ENCODE assay signal across 8 cellular contexts in the genomic region with DNA sequence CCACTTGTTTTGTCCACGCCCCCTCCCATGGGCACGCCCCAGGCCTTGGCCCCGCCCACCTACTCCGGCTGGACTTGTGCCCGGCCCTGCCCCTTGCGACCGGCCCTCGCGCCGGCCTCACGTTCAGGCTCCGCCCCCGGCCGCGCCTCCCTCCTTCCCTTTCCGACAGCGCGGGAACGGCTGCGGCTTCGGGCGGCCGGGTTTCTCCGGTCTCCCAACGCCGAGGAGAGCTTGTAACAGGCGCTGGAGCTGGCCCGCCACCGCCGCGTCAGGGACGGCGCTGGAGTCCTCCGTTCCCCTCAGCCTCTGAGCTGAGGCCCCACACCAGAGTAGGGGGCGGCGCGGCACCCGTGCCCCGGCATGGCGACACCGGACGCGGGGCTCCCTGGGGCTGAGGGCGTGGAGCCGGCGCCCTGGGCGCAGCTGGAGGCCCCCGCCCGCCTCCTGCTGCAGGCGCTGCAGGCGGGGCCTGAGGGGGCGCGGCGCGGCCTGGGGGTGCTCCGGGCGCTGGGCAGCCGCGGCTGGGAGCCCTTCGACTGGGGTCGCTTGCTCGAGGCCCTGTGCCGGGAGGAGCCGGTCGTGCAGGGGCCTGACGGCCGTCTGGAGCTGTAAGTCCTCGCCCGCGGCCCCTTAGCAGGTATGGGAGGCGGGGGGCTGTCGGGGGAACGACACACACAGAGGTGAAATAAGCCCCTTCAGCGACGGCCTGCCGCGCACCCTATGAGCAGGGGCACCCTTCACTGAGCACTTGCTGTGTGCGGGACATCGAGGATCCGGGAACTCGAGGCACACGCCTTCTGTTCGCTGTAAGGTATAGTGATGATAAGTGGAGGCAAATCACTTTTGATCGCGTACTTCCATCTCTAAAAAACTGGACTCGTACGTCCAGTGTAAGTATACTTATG. TPM values are rescaled to one million over a fixed set of nuclear protein-coding genes. Genes with fewer than 3 reads are reported as not detected.
DNase-seq lines count a peak whose midpoint lies in the region; ATAC-seq and TF ChIP-seq lines count a peak whose summit lies in the region.

A gene with protein sequence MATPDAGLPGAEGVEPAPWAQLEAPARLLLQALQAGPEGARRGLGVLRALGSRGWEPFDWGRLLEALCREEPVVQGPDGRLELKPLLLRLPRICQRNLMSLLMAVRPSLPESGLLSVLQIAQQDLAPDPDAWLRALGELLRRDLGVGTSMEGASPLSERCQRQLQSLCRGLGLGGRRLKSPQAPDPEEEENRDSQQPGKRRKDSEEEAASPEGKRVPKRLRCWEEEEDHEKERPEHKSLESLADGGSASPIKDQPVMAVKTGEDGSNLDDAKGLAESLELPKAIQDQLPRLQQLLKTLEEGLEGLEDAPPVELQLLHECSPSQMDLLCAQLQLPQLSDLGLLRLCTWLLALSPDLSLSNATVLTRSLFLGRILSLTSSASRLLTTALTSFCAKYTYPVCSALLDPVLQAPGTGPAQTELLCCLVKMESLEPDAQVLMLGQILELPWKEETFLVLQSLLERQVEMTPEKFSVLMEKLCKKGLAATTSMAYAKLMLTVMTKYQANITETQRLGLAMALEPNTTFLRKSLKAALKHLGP (plus strand): TSS at position 153 of the 905 bp plus-strand sequence. CDS start 208 bp downstream, at position 361.

- H3K4me3 Mint-ChIP-seq in stimulated activated naive CD8-positive, alpha-beta T cell treated with anti-CD3 and anti-CD28 coated beads, Interleukin-15, Interleukin-2, amounts not matched to agents 100 ng/mL and 50 ng/mL, for 24 hours, result peak within 1 kb of the TSS; percentile 80

- no peak for TF ChIP-seq EP300 in neural cell (conservative IDR thresholded peaks at IDR 0.05; ENCODE audit: poor library complexity, severe bottlenecking)

- no peaks in the 10 kb centered on the region for H3K27me3 Mint-ChIP-seq in stimulated activated naive CD8-positive, alpha-beta T cell treated with anti-CD3 and anti-CD28 coated beads, Interleukin-15, Interleukin-2, amounts not matched to agents 100 ng/mL and 50 ng/mL, for 24 hours

- no peak for TF ChIP-seq CTCF in RWPE2 (IDR thresholded peaks at IDR 0.05; ENCODE audit: poor library complexity, severe bottlenecking)
- TF ChIP-seq CTCF in fibroblast of the aortic adventitia (IDR thresholded peaks at IDR 0.05; ENCODE audit: insufficient read depth, low read length), result no peak
- TF ChIP-seq CTCF in neural cell (IDR thresholded peaks at IDR 0.05; ENCODE audit: poor library complexity, severe bottlenecking), result peak; percentile 12

- H3K9me3 ChIP-seq in RWPE2 (ENCODE audit: severe bottlenecking) (no peaks in the 10 kb centered on the region), neural cell (ENCODE audit: low read length) (no peaks in the 10 kb centered on the region)

- no peaks in the 10 kb centered on the region for H3K79me2 ChIP-seq in neural cell (replicated peaks; ENCODE audit: insufficient read depth, low read length)

- H3K36me3 ChIP-seq in H7 (replicated peaks; ENCODE audit: control insufficient read depth, insufficient read depth, low read length) (no peaks in the 10 kb centered on the region; the same call in 1 of the 2 replicates), RWPE2 (ENCODE audit: low read depth) (peaks cover 32% of the 10 kb centered on the region), neural cell (ENCODE audit: insufficient read depth, low read length) (no peaks in the 10 kb centered on the region)

- TF ChIP-seq RAD21 in neural cell (conservative IDR thresholded peaks at IDR 0.05), result no peak

- peak within 1 kb of the TSS; percentile 27 for H2AFZ ChIP-seq in neural cell (ENCODE audit: low read depth, low read length)

- H3K4me1 ChIP-seq in RWPE2 (ENCODE audit: insufficient read depth, poor library complexity, severe bottlenecking), result peaks cover 13% of the 10 kb centered on the region

- ATAC-seq in RWPE2 (ENCODE audit: low read depth), result peak; percentile 69

- no peaks in the 10 kb centered on the region for H3F3A ChIP-seq in neural cell (ENCODE audit: insufficient read depth, low read length, poor library complexity, severe bottlenecking)

- no peaks in the 10 kb centered on the region for H3K9me2 ChIP-seq in neural cell (ENCODE audit: insufficient read depth, low read length)

- in situ Hi-C loops in G401 (cut with HindIII; ENCODE audit: low sequenced_read_pairs), result no loop called here

- H3K27ac ChIP-seq in RWPE2 (ENCODE audit: poor library complexity, severe bottlenecking) (peak within 1 kb of the TSS; percentile 47), neural cell (ENCODE audit: low read length) (no peak within 1 kb of the TSS)

- H4K20me1 ChIP-seq in neural cell (ENCODE audit: insufficient read depth), result no peaks in the 10 kb centered on the region

- H3K36me3 Mint-ChIP-seq in stimulated activated naive CD8-positive, alpha-beta T cell treated with anti-CD3 and anti-CD28 coated beads, Interleukin-15, Interleukin-2, amounts not matched to agents 100 ng/mL and 50 ng/mL, for 24 hours (ENCODE audit: low read depth), result peaks cover 24% of the 10 kb centered on the region

- H3K4me2 ChIP-seq in neural cell (ENCODE audit: low read length), result peak within 1 kb of the TSS; percentile 28

- H3K9ac ChIP-seq in neural cell (ENCODE audit: low read length), result peak within 1 kb of the TSS; percentile 61

- peak; percentile 84 for DNase-seq in G401 (ENCODE audit: low spot score)
- DNase-seq in H7, result peak; percentile 99
- peak; percentile 91 for DNase-seq in M059J (ENCODE audit: low read depth)
- DNase-seq in RWPE2 (ENCODE audit: low spot score), result peak; percentile 92
- peak; percentile 97 for DNase-seq in activated effector memory CD4-positive, alpha-beta T cell treated with anti-CD3 and anti-CD28 coated beads, Interleukin-2, amount 50 U/mL, for 16 hours
- DNase-seq in fibroblast of the aortic adventitia (ENCODE audit: low read depth), result peak; percentile 86

- H3K27me3 ChIP-seq in H7 (ENCODE audit: control insufficient read depth, insufficient read depth, low read length) (peaks cover 2% of the 10 kb centered on the region), RWPE2 (ENCODE audit: insufficient read depth, poor library complexity, severe bottlenecking) (no peaks in the 10 kb centered on the region), neural cell (ENCODE audit: insufficient read depth, low read depth, low read length) (no peaks in the 10 kb centered on the region)

- peak within 1 kb of the TSS; percentile 64 for H3K4me3 ChIP-seq in H7 (ENCODE audit: insufficient read depth, low read depth, low read length)
- peak within 1 kb of the TSS; percentile 54 for H3K4me3 ChIP-seq in RWPE2 (ENCODE audit: severe bottlenecking)
- H3K4me3 ChIP-seq in fibroblast of the aortic adventitia (ENCODE audit: low read depth, low read length), result peak within 1 kb of the TSS; percentile 75
- H3K4me3 ChIP-seq in neural cell (ENCODE audit: low read length), result peak within 1 kb of the TSS; percentile 81

- H3K9me3 Mint-ChIP-seq in stimulated activated naive CD8-positive, alpha-beta T cell treated with anti-CD3 and anti-CD28 coated beads, Interleukin-15, Interleukin-2, amounts not matched to agents 100 ng/mL and 50 ng/mL, for 24 hours, result no peaks in the 10 kb centered on the region

- H3K27ac Mint-ChIP-seq in stimulated activated naive CD8-positive, alpha-beta T cell treated with anti-CD3 and anti-CD28 coated beads, Interleukin-15, Interleukin-2, amounts not matched to agents 100 ng/mL and 50 ng/mL, for 24 hours, result no peak within 1 kb of the TSS

- peaks cover 30% of the 10 kb centered on the region for H3K4me1 Mint-ChIP-seq in stimulated activated naive CD8-positive, alpha-beta T cell treated with anti-CD3 and anti-CD28 coated beads, Interleukin-15, Interleukin-2, amounts not matched to agents 100 ng/mL and 50 ng/mL, for 24 hours (ENCODE audit: low read depth)

TF ChIP-seq in neural cell, 6 proteins besides CTCF, POLR2A, EP300 and RAD21:
- TF ChIP-seq MXI1 (conservative IDR thresholded peaks at IDR 0.05; ENCODE audit: poor library complexity, severe bottlenecking), result no peak
- TF ChIP-seq REST (IDR thresholded peaks at IDR 0.05; ENCODE audit: borderline replicate concordance), result no peak
- no peak for TF ChIP-seq POLR2AphosphoS5 (IDR thresholded peaks at IDR 0.05)
- TF ChIP-seq TAF1 (IDR thresholded peaks at IDR 0.05; ENCODE audit: low read depth), result no peak

RNA-seq across cellular contexts. Expression of the gene that starts here (rescaled TPM):
- total RNA-seq in G401 (2014; rRNA removed; shearing (Covaris generic)), result 21.0 and 22.2 TPM in 2 replicates
- 18.7 and 22.8 TPM in 2 replicates for total RNA-seq in H7 (2014; rRNA removed; shearing (Covaris generic))
- 9.2 and 12.9 TPM in 2 replicates for total RNA-seq in M059J (2014; rRNA removed; shearing (Covaris generic))
- total RNA-seq in fibroblast of the aortic adventitia (ENCODE audit: low replicate concordance), result 5.1 and 7.7 TPM in 2 replicates
- polyA plus RNA-seq in neural cell, result 7.1 and 10.2 TPM in 2 replicates
- polyA minus RNA-seq in neural cell, result 6.8 and 7.3 TPM in 2 replicates
